Comparison of ENCODE assay signal across 24 cellular contexts in the genomic region with DNA sequence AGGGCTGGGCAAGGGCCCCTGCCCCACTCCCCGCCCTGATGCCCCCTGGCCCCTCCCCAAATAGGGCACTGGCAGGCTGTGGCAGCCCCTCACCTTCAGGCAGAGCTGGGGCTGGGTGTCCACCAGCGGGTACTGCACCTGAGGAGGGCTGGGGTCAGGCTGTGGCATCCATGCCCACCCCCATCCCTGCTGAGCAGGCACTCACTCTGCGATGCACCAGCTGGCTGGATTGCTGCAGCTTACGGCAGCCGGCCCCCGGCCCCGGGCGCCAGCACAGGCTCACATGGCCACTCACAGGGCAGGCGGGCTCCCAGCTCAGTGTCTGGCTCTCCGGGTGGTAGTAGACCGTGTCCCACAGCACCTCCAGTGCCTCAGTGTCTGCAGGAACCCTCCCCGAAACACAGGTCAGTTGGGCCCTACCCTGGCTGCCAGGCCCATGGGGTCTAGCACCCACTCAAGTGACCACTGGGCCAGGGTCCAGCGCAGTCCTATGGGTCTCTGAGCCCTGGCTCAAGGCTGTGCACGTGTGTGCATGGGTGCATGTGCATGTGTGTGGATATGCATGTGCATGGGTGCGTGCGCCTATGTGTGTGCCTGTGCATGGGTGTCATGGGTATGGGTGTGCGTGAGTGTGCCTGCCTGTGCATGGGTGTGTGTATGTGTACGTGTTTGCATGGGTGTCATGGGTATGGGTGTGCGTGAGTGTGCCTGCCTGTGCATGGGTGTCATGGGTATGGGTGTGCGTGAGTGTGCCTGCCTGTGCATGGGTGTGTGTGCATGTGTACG. TPM values are rescaled to one million over a fixed set of nuclear protein-coding genes. Genes with fewer than 3 reads are reported as not detected.
DNase-seq lines count a peak whose midpoint lies in the region; ATAC-seq and TF ChIP-seq lines count a peak whose summit lies in the region.
"Had no signal": no experiment of that assay in that cellular context is flagged by ENCODE, and none has a peak within 500 bp of the region (broad histone marks: within the 10 kb centered on the region; RNA-seq: fewer than 3 reads in every experiment).

No MANE protein-coding gene starts in this region.

- ATAC-seq in activated T-cell treated with anti-CD3 and anti-CD28 coated beads, Interleukin-2, amount 50 U/mL, for 4 hours = no peak
- ATAC-seq in activated naive CD8-positive, alpha-beta T cell treated with anti-CD3 and anti-CD28 coated beads, Interleukin-2, amount 50 U/mL, for 24 hours = no peak
- no peak for ATAC-seq in lower lobe of right lung
- ATAC-seq in sciatic nerve = no peak
- no peak for ATAC-seq in activated CD4-positive, CD25-positive, alpha-beta regulatory T cell treated with anti-CD3 and anti-CD28 coated beads, Interleukin-2, amount 50 U/mL, for 24 hours
- ATAC-seq: HCT116; heart right ventricle; stimulated activated naive B cell treated with anti-CD40 and anti-IgM and Interleukin-4, amounts not matched to agents 10 μg/mL and 1 μg/mL and 100 μg/mL, for 72 hours; T-helper 17 cell had no signal

- no peaks in the 10 kb centered on the region for H3K36me3 Mint-ChIP-seq in activated T-cell treated with anti-CD3 and anti-CD28 coated beads, Interleukin-2, amount 50 U/mL, for 24 hours (ENCODE audit: low read depth)
- no peaks in the 10 kb centered on the region for H3K36me3 Mint-ChIP-seq in activated T-cell treated with anti-CD3 and anti-CD28 coated beads, Interleukin-2, amount 50 U/mL, for 4 hours (ENCODE audit: insufficient read depth)
- H3K36me3 Mint-ChIP-seq in activated naive CD8-positive, alpha-beta T cell treated with anti-CD3 and anti-CD28 coated beads, Interleukin-2, amount 50 U/mL, for 24 hours (ENCODE audit: low read depth) = no peaks in the 10 kb centered on the region
- H3K36me3 Mint-ChIP-seq: stimulated activated naive B cell treated with anti-CD40 and anti-IgM and Interleukin-4, amounts not matched to agents 10 μg/mL and 1 μg/mL and 100 μg/mL, for 72 hours had no signal

- peaks cover 9% of the 10 kb centered on the region for H3K27me3 Mint-ChIP-seq in activated T-cell treated with anti-CD3 and anti-CD28 coated beads, Interleukin-2, amount 50 U/mL, for 24 hours
- peaks cover 11% of the 10 kb centered on the region for H3K27me3 Mint-ChIP-seq in activated T-cell treated with anti-CD3 and anti-CD28 coated beads, Interleukin-2, amount 50 U/mL, for 4 hours (ENCODE audit: low read depth)
- H3K27me3 Mint-ChIP-seq in activated naive CD8-positive, alpha-beta T cell treated with anti-CD3 and anti-CD28 coated beads, Interleukin-2, amount 50 U/mL, for 24 hours = peaks cover 12% of the 10 kb centered on the region

- intact Hi-C loops in lower lobe of right lung (cut with DNase I) = no loop called here
- intact Hi-C loops in sciatic nerve (cut with DNase I) = no loop called here

- peak; percentile 31 for DNase-seq in activated T-cell treated with anti-CD3 and anti-CD28 coated beads, Interleukin-2, amount 50 U/mL, for 24 hours
- no peak for DNase-seq in activated T-cell treated with anti-CD3 and anti-CD28 coated beads, Interleukin-2, amount 50 U/mL, for 4 hours
- no peak for DNase-seq in activated naive CD8-positive, alpha-beta T cell treated with anti-CD3 and anti-CD28 coated beads, Interleukin-2, amount 50 U/mL, for 24 hours
- peak; percentile 36 for DNase-seq in lower lobe of right lung
- DNase-seq in sciatic nerve (ENCODE audit: low spot score) = peak; percentile 50
- DNase-seq in iPS-NIHi11 (ENCODE audit: low spot score) = no peak
- DNase-seq in OCI-M1 (lab: John Stamatoyannopoulos, UW) = no peak
- DNase-seq: activated naive CD4-positive, alpha-beta T cell; CD4-positive, alpha-beta T cell; DMS79; heart right ventricle; NCI-H2107; NCI-H526 treated with DMSO at 0.1 percent for 48 hours; SIG-M5; stimulated activated CD4-positive, alpha-beta T cell treated with anti-CD3 and anti-CD28 coated beads, Interleukin-15, amount 100 ng/mL, for 24 hours; stimulated activated naive B cell treated with anti-CD40 and anti-IgM and Interleukin-4, amounts not matched to agents 10 μg/mL and 1 μg/mL and 100 μg/mL, for 72 hours had no signal

- peaks cover 6% of the 10 kb centered on the region for H3K4me1 ChIP-seq in lower lobe of right lung
- H3K4me1 ChIP-seq: ascending aorta had no signal

- no peak overlapping the region for H3K27ac ChIP-seq in lower lobe of right lung
- H3K27ac ChIP-seq: ascending aorta, heart right ventricle, neutrophil, right atrium auricular region, upper lobe of left lung had no signal

- H3K36me3 ChIP-seq in lower lobe of right lung = no peaks in the 10 kb centered on the region
- H3K36me3 ChIP-seq: ascending aorta, heart right ventricle, neutrophil, right atrium auricular region, upper lobe of left lung had no signal

- H3K27ac Mint-ChIP-seq in activated T-cell treated with anti-CD3 and anti-CD28 coated beads, Interleukin-2, amount 50 U/mL, for 24 hours = no peak overlapping the region
- H3K27ac Mint-ChIP-seq in activated naive CD8-positive, alpha-beta T cell treated with anti-CD3 and anti-CD28 coated beads, Interleukin-2, amount 50 U/mL, for 24 hours = no peak overlapping the region
- H3K27ac Mint-ChIP-seq: CD4-positive, alpha-beta T cell; stimulated activated naive B cell treated with anti-CD40 and anti-IgM and Interleukin-4, amounts not matched to agents 10 μg/mL and 1 μg/mL and 100 μg/mL, for 72 hours; T-helper 17 cell had no signal

- no peaks in the 10 kb centered on the region for H3K9me3 ChIP-seq in lower lobe of right lung
- H3K9me3 ChIP-seq: ascending aorta, heart right ventricle, neutrophil, right atrium auricular region, upper lobe of left lung had no signal

- H3K4me3 ChIP-seq in lower lobe of right lung = no peak overlapping the region
- H3K4me3 ChIP-seq: ascending aorta, upper lobe of left lung had no signal

- peaks cover 9% of the 10 kb centered on the region for H3K4me1 Mint-ChIP-seq in activated T-cell treated with anti-CD3 and anti-CD28 coated beads, Interleukin-2, amount 50 U/mL, for 24 hours (ENCODE audit: low read depth)
- peaks cover 6% of the 10 kb centered on the region for H3K4me1 Mint-ChIP-seq in activated T-cell treated with anti-CD3 and anti-CD28 coated beads, Interleukin-2, amount 50 U/mL, for 4 hours (ENCODE audit: low read depth)
- peaks cover 11% of the 10 kb centered on the region for H3K4me1 Mint-ChIP-seq in activated naive CD8-positive, alpha-beta T cell treated with anti-CD3 and anti-CD28 coated beads, Interleukin-2, amount 50 U/mL, for 24 hours

- no peaks in the 10 kb centered on the region for H3K9me3 Mint-ChIP-seq in activated T-cell treated with anti-CD3 and anti-CD28 coated beads, Interleukin-2, amount 50 U/mL, for 24 hours
- no peaks in the 10 kb centered on the region for H3K9me3 Mint-ChIP-seq in activated T-cell treated with anti-CD3 and anti-CD28 coated beads, Interleukin-2, amount 50 U/mL, for 4 hours
- H3K9me3 Mint-ChIP-seq in activated naive CD8-positive, alpha-beta T cell treated with anti-CD3 and anti-CD28 coated beads, Interleukin-2, amount 50 U/mL, for 24 hours = no peaks in the 10 kb centered on the region
- H3K9me3 Mint-ChIP-seq: CD4-positive, alpha-beta T cell; stimulated activated naive B cell treated with anti-CD40 and anti-IgM and Interleukin-4, amounts not matched to agents 10 μg/mL and 1 μg/mL and 100 μg/mL, for 72 hours had no signal

- no peak overlapping the region for H3K4me3 Mint-ChIP-seq in activated T-cell treated with anti-CD3 and anti-CD28 coated beads, Interleukin-2, amount 50 U/mL, for 24 hours
- no peak overlapping the region for H3K4me3 Mint-ChIP-seq in activated T-cell treated with anti-CD3 and anti-CD28 coated beads, Interleukin-2, amount 50 U/mL, for 4 hours
- H3K4me3 Mint-ChIP-seq in activated naive CD8-positive, alpha-beta T cell treated with anti-CD3 and anti-CD28 coated beads, Interleukin-2, amount 50 U/mL, for 24 hours = peak overlapping the region; percentile 3
- H3K4me3 Mint-ChIP-seq: CD4-positive, alpha-beta T cell; T-helper 17 cell had no signal

- TF ChIP-seq CTCF in lower lobe of right lung (IDR thresholded peaks at IDR 0.05) = no peak

- peaks cover 11% of the 10 kb centered on the region for H3K27me3 ChIP-seq in lower lobe of right lung (ENCODE audit: low read depth)
- H3K27me3 ChIP-seq: ascending aorta, right atrium auricular region had no signal

RNA-seq across cellular contexts. Expression of gene IL17REL, which starts 14.4 kb away (rescaled TPM):
- under 1 TPM; 0.08 to 0.24 (median 0.13) TPM for total RNA-seq in activated T-cell treated with anti-CD3 and anti-CD28 coated beads, Interleukin-2, amount 50 U/mL, for 4 hours
- total RNA-seq in lower lobe of right lung = 0.09 TPM
- not detected for total RNA-seq in sciatic nerve
- total RNA-seq: ascending aorta; CD4-positive, alpha-beta T cell; HT1080; right atrium auricular region; T-helper 17 cell had no signal

RNA-seq across cellular contexts. Expression of gene PIM3, which starts 37.6 kb away (rescaled TPM):
- 100 to 1,000 TPM; 426 to 498 (median 461) TPM for total RNA-seq in activated T-cell treated with anti-CD3 and anti-CD28 coated beads, Interleukin-2, amount 50 U/mL, for 4 hours
- total RNA-seq in lower lobe of right lung = 94.7 TPM
- 62.2 TPM for total RNA-seq in sciatic nerve

RNA-seq across cellular contexts. Expression of gene TTLL8, which starts 60.0 kb away (rescaled TPM):
- total RNA-seq in activated T-cell treated with anti-CD3 and anti-CD28 coated beads, Interleukin-2, amount 50 U/mL, for 4 hours = not detected
- total RNA-seq in lower lobe of right lung = not detected
- not detected for total RNA-seq in sciatic nerve
- total RNA-seq: ascending aorta; CD4-positive, alpha-beta T cell; heart right ventricle; HT1080; right atrium auricular region; T-helper 17 cell; upper lobe of left lung had no signal

Comparison
In these comparisons a context has a peak if more than half of its experiments do, and no peak if none do; other contexts are left out.
1. DNase-seq: peak in activated T-cell treated with anti-CD3 and anti-CD28 coated beads, Interleukin-2, amount 50 U/mL, for 24 hours (single experiment), lower lobe of right lung (single experiment) and sciatic nerve (single experiment); none in activated T-cell treated with anti-CD3 and anti-CD28 coated beads, Interleukin-2, amount 50 U/mL, for 4 hours (single experiment), activated naive CD8-positive, alpha-beta T cell treated with anti-CD3 and anti-CD28 coated beads, Interleukin-2, amount 50 U/mL, for 24 hours (single experiment), iPS-NIHi11 (single experiment) and OCI-M1 (single experiment).